ENCODE assay signal across 7 cellular contexts in the genomic region with DNA sequence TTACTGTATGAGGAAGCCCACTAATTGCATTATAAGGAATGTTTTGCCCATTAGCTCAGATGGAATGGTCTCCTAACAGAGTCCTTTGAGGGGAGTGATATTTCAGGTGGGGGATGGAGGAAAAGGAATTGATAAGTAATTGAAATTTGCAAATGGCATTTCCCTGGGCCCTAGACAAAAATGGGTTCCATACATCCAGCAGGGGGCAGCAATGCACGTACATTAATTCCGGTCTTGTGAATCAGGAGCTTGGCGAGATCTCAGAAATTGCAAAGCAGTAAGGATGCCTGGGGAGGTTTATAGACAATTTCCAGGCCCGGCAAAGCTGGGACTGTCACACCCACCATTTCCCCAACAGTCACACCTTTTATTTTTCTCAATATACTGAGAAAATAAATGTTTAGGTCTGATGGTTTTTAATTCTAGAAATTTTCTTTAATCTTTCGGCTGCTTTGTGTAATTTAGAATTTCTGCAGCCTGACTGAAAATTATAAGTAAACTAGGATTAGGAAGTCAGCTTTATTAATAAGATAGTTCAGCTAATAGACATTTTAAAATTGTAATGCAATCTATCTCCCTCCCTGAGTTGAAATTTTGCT.
DNase-seq lines count a peak whose midpoint lies in the region; ATAC-seq, FAIRE-seq and TF ChIP-seq lines count a peak whose summit lies in the region.

No MANE protein-coding gene starts in this region.

- FAIRE-seq in pancreas (lab: Jason Lieb, UNC): no peak

- no peaks in the 10 kb centered on the region for H3K36me3 ChIP-seq in GM06990 (ENCODE audit: control insufficient read depth, insufficient read depth, low read length)
- no peaks in the 10 kb centered on the region for H3K36me3 ChIP-seq in pancreas
- no peaks in the 10 kb centered on the region for H3K36me3 ChIP-seq in effector memory CD4-positive, alpha-beta T cell (ENCODE audit: control insufficient read depth, insufficient read depth, low read length)

- peak; percentile 47 for ATAC-seq in HG02798 (IDR thresholded peaks at IDR 0.05; ENCODE audit: poor library complexity, unreplicated experiment)
- ATAC-seq in pancreas: peak; percentile 80 to 96 (median 92)

- DNase-seq in GM06990 (ENCODE audit: extremely low read depth, insufficient read length): no peak
- DNase-seq in NCI-H526 (lab: John Stamatoyannopoulos, UW): peak; percentile 68 to 82
- DNase-seq in activated CD8-positive, alpha-beta memory T cell treated with anti-CD3 and anti-CD28 coated beads for 48 hours (ENCODE audit: low read depth in 2 of 3, low spot score in 2 of 3): peak; percentile 1 to 23 (median 13)
- DNase-seq in foreskin melanocyte: peak; percentile 55
- peak in 5 of 6 donors; percentile 54 to 80 (median 73) for DNase-seq in pancreas
- no peak for DNase-seq in effector memory CD4-positive, alpha-beta T cell

- H3K27ac ChIP-seq in pancreas: no peak overlapping the region
- no peak overlapping the region for H3K27ac ChIP-seq in effector memory CD4-positive, alpha-beta T cell (ENCODE audit: insufficient read depth, low read length, poor library complexity, severe bottlenecking)

- WGBS in pancreas, 2 donors: 21 to 23% methylated on average over 5 of the region's 5 CpGs

- intact Hi-C loops in pancreas (cut with DNase I): loop anchor here in 1 of 3 donors (5.0 kb wide), 1 partner anchor 625 kb away; no protein-coding TSS in a partner anchor

- no peaks in the 10 kb centered on the region for H3K27me3 ChIP-seq in GM06990 (replicated peaks; ENCODE audit: control insufficient read depth, insufficient read depth, low read length)
- no peaks in the 10 kb centered on the region for H3K27me3 ChIP-seq in pancreas
- H3K27me3 ChIP-seq in effector memory CD4-positive, alpha-beta T cell (replicated peaks; ENCODE audit: control insufficient read depth, insufficient read depth, low read length, poor library complexity, severe bottlenecking): no peaks in the 10 kb centered on the region

- H3K4me3 ChIP-seq in GM06990 (replicated peaks; ENCODE audit: low read depth, low read length): no peak overlapping the region
- no peak overlapping the region for H3K4me3 ChIP-seq in pancreas
- no peak overlapping the region for H3K4me3 ChIP-seq in effector memory CD4-positive, alpha-beta T cell (ENCODE audit: insufficient read depth, low read depth, low read length, poor library complexity, severe bottlenecking)

- no peaks in the 10 kb centered on the region for H3K9me3 ChIP-seq in pancreas
- no peaks in the 10 kb centered on the region for H3K9me3 ChIP-seq in effector memory CD4-positive, alpha-beta T cell (ENCODE audit: control insufficient read depth, low read length)

- no peaks in the 10 kb centered on the region for H3K4me1 ChIP-seq in pancreas
- no peaks in the 10 kb centered on the region for H3K4me1 ChIP-seq in effector memory CD4-positive, alpha-beta T cell (ENCODE audit: control insufficient read depth, insufficient read depth, low read length, poor library complexity, severe bottlenecking)

- TF ChIP-seq CTCF in GM06990 (IDR thresholded peaks at IDR 0.05; ENCODE audit: insufficient read depth, low read length, poor library complexity, severe bottlenecking): peak; percentile 62
- peak; percentile 45 to 70 (median 56) for TF ChIP-seq CTCF in pancreas (IDR thresholded peaks at IDR 0.05)

Comparison
In these comparisons a context has a peak if more than half of its experiments do, and no peak if none do; other contexts are left out.
1. DNase-seq: peak in NCI-H526 (2 of 2), activated CD8-positive, alpha-beta memory T cell treated with anti-CD3 and anti-CD28 coated beads for 48 hours (3 of 3), foreskin melanocyte (single experiment) and pancreas (5 of 6); none in GM06990 (single experiment) and effector memory CD4-positive, alpha-beta T cell (0 of 3).